8 cellular contexts compared by ENCODE assay signal in the genomic region with DNA sequence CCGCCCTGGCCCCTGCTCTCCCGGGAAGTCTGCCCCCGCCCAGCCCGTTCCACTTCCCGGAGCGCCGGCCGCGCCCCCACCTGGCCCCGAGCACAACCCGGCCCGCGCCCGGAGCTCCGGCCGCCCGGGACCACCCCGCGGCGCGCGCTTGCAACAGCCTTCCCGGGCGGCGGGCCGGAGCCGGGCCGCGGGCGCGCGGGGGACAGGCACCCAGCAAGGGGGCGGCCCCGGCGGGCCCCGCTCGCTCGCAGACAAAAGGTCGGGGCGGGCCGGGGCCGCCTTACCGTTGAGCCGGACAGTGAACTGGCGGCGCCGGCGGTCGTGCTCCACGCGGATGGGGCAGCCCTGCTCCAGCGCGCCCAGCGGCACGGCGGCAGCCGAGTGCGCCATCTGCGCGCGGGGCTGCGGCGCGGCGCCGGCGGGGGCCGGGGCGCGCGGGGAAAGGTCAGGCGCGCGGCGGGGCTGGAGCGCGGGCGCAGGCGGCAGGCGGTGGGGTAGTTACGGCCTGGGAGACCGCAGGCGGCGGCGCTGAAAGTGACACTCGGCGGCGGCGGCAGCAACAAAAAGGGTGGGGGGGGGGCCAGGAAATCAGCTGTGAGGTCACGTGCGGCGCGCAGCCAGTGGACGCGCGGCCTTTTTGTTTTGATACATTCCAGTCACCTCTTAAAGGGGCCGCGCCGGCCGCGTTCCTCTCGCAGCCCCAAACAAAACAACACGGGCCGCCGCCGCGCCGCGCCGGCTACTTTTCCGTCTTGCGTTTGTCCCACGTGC.
DNase-seq lines count a peak whose midpoint lies in the region; ATAC-seq lines count a peak whose summit lies in the region.

A gene with protein sequence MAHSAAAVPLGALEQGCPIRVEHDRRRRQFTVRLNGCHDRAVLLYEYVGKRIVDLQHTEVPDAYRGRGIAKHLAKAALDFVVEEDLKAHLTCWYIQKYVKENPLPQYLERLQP (minus strand): TSS at position 536 of the 771 bp plus-strand sequence. CDS start 146 bp downstream, at position 390.

- H3K4me3 Mint-ChIP-seq in memory B cell, result peak within 1 kb of the TSS; percentile 81

- H3K4me1 Mint-ChIP-seq in memory B cell, result peaks cover 13% of the 10 kb centered on the region

- ATAC-seq in GM18907 (IDR thresholded peaks at IDR 0.05; ENCODE audit: unreplicated experiment) (peak; percentile 80), HG03135 (IDR thresholded peaks at IDR 0.05; ENCODE audit: unreplicated experiment) (peak; percentile 62), memory B cell (ENCODE audit: low read depth) (peak; percentile 87)

- H3K27me3 Mint-ChIP-seq in memory B cell, result no peaks in the 10 kb centered on the region

- no peaks in the 10 kb centered on the region for H3K9me3 ChIP-seq in effector memory CD4-positive, alpha-beta T cell (ENCODE audit: control insufficient read depth, low read length)

- H3K27ac Mint-ChIP-seq in memory B cell, result peak within 1 kb of the TSS; percentile 28

- peak within 1 kb of the TSS; percentile 78 for H3K4me3 ChIP-seq in ACC112 (ENCODE audit: low read depth, low read length)
- H3K4me3 ChIP-seq in effector memory CD4-positive, alpha-beta T cell (ENCODE audit: insufficient read depth, low read depth, low read length, poor library complexity, severe bottlenecking), result peak within 1 kb of the TSS; percentile 48

- peaks cover 25% of the 10 kb centered on the region for H3K4me1 ChIP-seq in ACC112 (ENCODE audit: control insufficient read depth, insufficient read depth, low read length, unreplicated experiment)
- H3K4me1 ChIP-seq in effector memory CD4-positive, alpha-beta T cell (ENCODE audit: control insufficient read depth, insufficient read depth, low read length, poor library complexity, severe bottlenecking), result peaks cover 13% of the 10 kb centered on the region

- H3K9me3 Mint-ChIP-seq in memory B cell, result no peaks in the 10 kb centered on the region

- no peaks in the 10 kb centered on the region for H3K27me3 ChIP-seq in ACC112 (ENCODE audit: insufficient read depth, low read length)
- no peaks in the 10 kb centered on the region for H3K27me3 ChIP-seq in effector memory CD4-positive, alpha-beta T cell (replicated peaks; ENCODE audit: control insufficient read depth, insufficient read depth, low read length, poor library complexity, severe bottlenecking)

- H3K79me2 ChIP-seq in ACC112 (ENCODE audit: control insufficient read depth, insufficient read depth, low read length, unreplicated experiment), result no peaks in the 10 kb centered on the region

- H3K27ac ChIP-seq in ACC112 (ENCODE audit: low read depth, low read length), result no peak within 1 kb of the TSS
- peak within 1 kb of the TSS; percentile 64 for H3K27ac ChIP-seq in effector memory CD4-positive, alpha-beta T cell (ENCODE audit: insufficient read depth, low read length, poor library complexity, severe bottlenecking)

- H3K36me3 ChIP-seq in ACC112 (ENCODE audit: insufficient read depth, low read length), result no peaks in the 10 kb centered on the region
- no peaks in the 10 kb centered on the region for H3K36me3 ChIP-seq in effector memory CD4-positive, alpha-beta T cell (ENCODE audit: control insufficient read depth, insufficient read depth, low read length)

- DNase-seq in NCI-H82 (lab: John Stamatoyannopoulos, UW), result peak; percentile 93
- DNase-seq in activated CD8-positive, alpha-beta memory T cell treated with anti-CD3 and anti-CD28 coated beads for 1 hour (ENCODE audit: extremely low read depth in 1 of 2, low read depth in 1 of 2), result peak; percentile 42 to 64
- DNase-seq in effector memory CD4-positive, alpha-beta T cell, result peak; percentile 67 to 77 (median 69)
- peak; percentile 45 to 61 for DNase-seq in memory B cell (ENCODE audit: low spot score in 2 of 2)
- DNase-seq in stimulated activated CD4-positive, alpha-beta T cell treated with anti-CD3 and anti-CD28 coated beads, TNF-alpha, amount 100 ng/mL, for 48 hours (ENCODE audit: low read depth in 3 of 3), result peak; percentile 44 to 63 (median 62)

- H2AFZ ChIP-seq in ACC112 (ENCODE audit: low read length, unreplicated experiment), result peak within 1 kb of the TSS; percentile 94

- H3K36me3 Mint-ChIP-seq in memory B cell, result no peaks in the 10 kb centered on the region
